Comparison of ENCODE assay signal across 1 cellular context in the genomic region with DNA sequence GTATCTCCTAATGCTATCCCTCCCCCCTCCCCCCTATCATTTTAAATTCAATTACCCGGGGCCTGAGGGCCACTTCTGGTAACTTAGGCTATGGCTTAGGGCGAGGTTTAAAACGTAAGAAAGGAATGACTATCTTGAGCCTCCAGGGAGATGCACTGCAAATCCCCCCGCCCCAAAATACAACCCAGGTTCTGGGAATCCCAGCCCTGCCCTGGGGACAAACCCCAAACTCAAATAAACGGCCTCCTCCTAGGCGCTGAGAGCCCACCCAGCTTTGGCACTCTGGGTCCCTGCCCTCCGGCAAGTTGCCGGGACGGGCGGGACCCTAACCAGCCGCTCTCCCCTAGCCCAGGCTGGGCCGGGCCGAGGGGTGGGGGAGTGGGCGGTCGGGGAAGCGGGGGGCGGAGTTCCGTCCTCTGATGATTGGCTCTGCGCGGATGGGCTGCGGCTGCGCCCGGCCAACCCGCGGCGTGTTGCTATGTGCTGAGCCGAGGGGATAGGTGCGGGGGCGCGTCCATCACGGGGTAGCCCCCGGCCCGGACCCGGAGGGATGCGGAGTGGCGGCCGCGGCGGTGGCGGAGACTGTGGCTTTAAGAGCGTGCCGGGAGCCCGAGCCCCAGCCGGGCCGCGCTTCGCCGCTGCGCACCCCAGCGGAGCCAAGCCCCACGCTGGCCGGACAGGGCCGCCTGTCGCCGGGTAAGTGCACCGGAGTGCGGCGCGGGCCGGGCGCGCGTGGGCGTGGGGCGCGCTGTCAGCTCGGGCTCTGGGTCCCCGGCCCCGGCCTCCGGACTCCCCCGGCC.
TF ChIP-seq lines count a peak whose summit lies in the region.

YPEL2 (plus strand) TSS at position 527 of the 800 bp plus-strand sequence. CDS start 21,755 bp downstream, outside the sequence.

TF ChIP-seq in HepG2, 621 proteins besides CTCF, POLR2A, EP300 and RAD21 (continued from another document and continues in another):
- peak; percentile 54 for TF ChIP-seq KDM5A (IDR thresholded peaks at IDR 0.05; ENCODE audit: borderline replicate concordance, low read length)
- no peak for TF ChIP-seq HHEX (CRISPR knock-in tag; IDR thresholded peaks at IDR 0.05)
- 0 out of 2 replicates have a peak, but pooled peaks have one; percentile 11 for TF ChIP-seq ZNF234 (CRISPR knock-in tag; conservative IDR thresholded peaks at IDR 0.05)
- 0 out of 2 replicates have a peak, but pooled peaks have one; percentile 78 for TF ChIP-seq PCBP1 (IDR thresholded peaks at IDR 0.05; ENCODE audit: borderline replicate concordance, low read depth, low read length)
- no peak for TF ChIP-seq DMTF1 (CRISPR knock-in tag; IDR thresholded peaks at IDR 0.05)
- 0 out of 2 replicates have a peak, but pooled peaks have one; percentile 28 for TF ChIP-seq ZNF510 (CRISPR knock-in tag; IDR thresholded peaks at IDR 0.05; ENCODE audit: low read depth)
- TF ChIP-seq GPN1 (CRISPR knock-in tag; IDR thresholded peaks at IDR 0.05; ENCODE audit: borderline replicate concordance), result no peak
- no peak for TF ChIP-seq ZNF652 (CRISPR knock-in tag; IDR thresholded peaks at IDR 0.05; ENCODE audit: borderline replicate concordance, low read depth)
- TF ChIP-seq ZNF552 (CRISPR knock-in tag; IDR thresholded peaks at IDR 0.05; ENCODE audit: borderline replicate concordance), result no peak
- TF ChIP-seq, protein P1, sequence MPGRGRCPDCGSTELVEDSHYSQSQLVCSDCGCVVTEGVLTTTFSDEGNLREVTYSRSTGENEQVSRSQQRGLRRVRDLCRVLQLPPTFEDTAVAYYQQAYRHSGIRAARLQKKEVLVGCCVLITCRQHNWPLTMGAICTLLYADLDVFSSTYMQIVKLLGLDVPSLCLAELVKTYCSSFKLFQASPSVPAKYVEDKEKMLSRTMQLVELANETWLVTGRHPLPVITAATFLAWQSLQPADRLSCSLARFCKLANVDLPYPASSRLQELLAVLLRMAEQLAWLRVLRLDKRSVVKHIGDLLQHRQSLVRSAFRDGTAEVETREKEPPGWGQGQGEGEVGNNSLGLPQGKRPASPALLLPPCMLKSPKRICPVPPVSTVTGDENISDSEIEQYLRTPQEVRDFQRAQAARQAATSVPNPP (CRISPR knock-in tag; IDR thresholded peaks at IDR 0.05), result no peak
- TF ChIP-seq RFX5 (IDR thresholded peaks at IDR 0.05; ENCODE audit: low read depth, low read length), result peak; percentile 96
- TF ChIP-seq, protein P2, sequence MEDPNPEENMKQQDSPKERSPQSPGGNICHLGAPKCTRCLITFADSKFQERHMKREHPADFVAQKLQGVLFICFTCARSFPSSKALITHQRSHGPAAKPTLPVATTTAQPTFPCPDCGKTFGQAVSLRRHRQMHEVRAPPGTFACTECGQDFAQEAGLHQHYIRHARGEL (CRISPR knock-in tag; IDR thresholded peaks at IDR 0.05), result no peak
- TF ChIP-seq MEF2D (CRISPR knock-in tag; IDR thresholded peaks at IDR 0.05), result no peak
- no peak for TF ChIP-seq ZMAT3 (CRISPR knock-in tag; conservative IDR thresholded peaks at IDR 0.05)
- peak; percentile 64; the same call in 1 of the 2 replicates for TF ChIP-seq SAP130 (CRISPR knock-in tag; IDR thresholded peaks at IDR 0.05; ENCODE audit: low read depth)
- no peak for TF ChIP-seq FOXC1 (CRISPR knock-in tag; IDR thresholded peaks at IDR 0.05; ENCODE audit: borderline replicate concordance)
- no peak for TF ChIP-seq SRSF4 (IDR thresholded peaks at IDR 0.05; ENCODE audit: low read depth, low read length, poor library complexity, severe bottlenecking)
- TF ChIP-seq SIN3B (IDR thresholded peaks at IDR 0.05; ENCODE audit: low read length), result no peak
- TF ChIP-seq RORA (CRISPR knock-in tag; IDR thresholded peaks at IDR 0.05), result no peak
- TF ChIP-seq PPARG (CRISPR knock-in tag; conservative IDR thresholded peaks at IDR 0.05), result 0 out of 2 replicates have a peak, but pooled peaks have one; percentile 6
- TF ChIP-seq ZNF432 (CRISPR knock-in tag; IDR thresholded peaks at IDR 0.05; ENCODE audit: borderline replicate concordance), result no peak
- no peak for TF ChIP-seq ZNF138 (CRISPR knock-in tag; IDR thresholded peaks at IDR 0.05; ENCODE audit: low read depth)
- no peak for TF ChIP-seq ZNF225 (CRISPR knock-in tag; IDR thresholded peaks at IDR 0.05)
- TF ChIP-seq, protein P3, sequence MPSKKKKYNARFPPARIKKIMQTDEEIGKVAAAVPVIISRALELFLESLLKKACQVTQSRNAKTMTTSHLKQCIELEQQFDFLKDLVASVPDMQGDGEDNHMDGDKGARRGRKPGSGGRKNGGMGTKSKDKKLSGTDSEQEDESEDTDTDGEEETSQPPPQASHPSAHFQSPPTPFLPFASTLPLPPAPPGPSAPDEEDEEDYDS (CRISPR knock-in tag; IDR thresholded peaks at IDR 0.05), result peak; percentile 71; the same call in 1 of the 2 replicates
- TF ChIP-seq ZNF335 (CRISPR knock-in tag; IDR thresholded peaks at IDR 0.05), result no peak
- TF ChIP-seq ARID5B (CRISPR knock-in tag; IDR thresholded peaks at IDR 0.05), result no peak
- no peak for TF ChIP-seq ZNF275 (CRISPR knock-in tag; IDR thresholded peaks at IDR 0.05; ENCODE audit: borderline replicate concordance)
- no peak for TF ChIP-seq CC2D1A (CRISPR knock-in tag; IDR thresholded peaks at IDR 0.05)
- TF ChIP-seq KLF15 (CRISPR knock-in tag; IDR thresholded peaks at IDR 0.05; ENCODE audit: borderline replicate concordance), result no peak; the same call in 1 of the 2 replicates
- TF ChIP-seq ZFP82 (CRISPR knock-in tag; IDR thresholded peaks at IDR 0.05; ENCODE audit: borderline replicate concordance), result no peak
- no peak for TF ChIP-seq CCAR2 (optimal IDR thresholded peaks at IDR 0.05; ENCODE audit: low read depth, low read length)
- no peak for TF ChIP-seq ZNF574 (CRISPR knock-in tag; IDR thresholded peaks at IDR 0.05)
- no peak for TF ChIP-seq ZNF263 (CRISPR knock-in tag; IDR thresholded peaks at IDR 0.05)
- TF ChIP-seq YEATS4 (CRISPR knock-in tag; IDR thresholded peaks at IDR 0.05; ENCODE audit: borderline replicate concordance), result peak; percentile 38; the same call in 1 of the 2 replicates
- no peak for TF ChIP-seq HNRNPUL1 (IDR thresholded peaks at IDR 0.05; ENCODE audit: low read depth, low read length)
- 0 out of 2 replicates have a peak, but pooled peaks have one; percentile 2 for TF ChIP-seq BHLHE40 (IDR thresholded peaks at IDR 0.05; ENCODE audit: low read length)
- TF ChIP-seq KLF12 (CRISPR knock-in tag; IDR thresholded peaks at IDR 0.05; ENCODE audit: borderline replicate concordance), result no peak
- TF ChIP-seq ZFYVE20 (CRISPR knock-in tag; IDR thresholded peaks at IDR 0.05; ENCODE audit: borderline replicate concordance, low read depth), result no peak
- TF ChIP-seq NKX3-1 (CRISPR knock-in tag; IDR thresholded peaks at IDR 0.05), result no peak
- TF ChIP-seq ZNF7 (CRISPR knock-in tag; IDR thresholded peaks at IDR 0.05), result no peak
- no peak for TF ChIP-seq ZNF460 (CRISPR knock-in tag; IDR thresholded peaks at IDR 0.05; ENCODE audit: borderline replicate concordance)
- TF ChIP-seq ZNF619 (CRISPR knock-in tag; IDR thresholded peaks at IDR 0.05), result no peak
- peak; percentile 96 for TF ChIP-seq SP4 (CRISPR knock-in tag; IDR thresholded peaks at IDR 0.05)
- no peak for TF ChIP-seq SRSF1 (optimal IDR thresholded peaks at IDR 0.05; ENCODE audit: low read depth, low read length)
- no peak for TF ChIP-seq STAT5B (CRISPR knock-in tag; IDR thresholded peaks at IDR 0.05)
- TF ChIP-seq PHF21A (CRISPR knock-in tag; IDR thresholded peaks at IDR 0.05), result no peak; the same call in 1 of the 2 replicates
- no peak for TF ChIP-seq MIER2 (CRISPR knock-in tag; IDR thresholded peaks at IDR 0.05)
- no peak for TF ChIP-seq ZNF274 (CRISPR knock-in tag; IDR thresholded peaks at IDR 0.05)
- TF ChIP-seq ZFAT (CRISPR knock-in tag; conservative IDR thresholded peaks at IDR 0.05), result no peak
- peak; percentile 97 for TF ChIP-seq NFYC (CRISPR knock-in tag; IDR thresholded peaks at IDR 0.05)
- no peak; the same call in 1 of the 2 replicates for TF ChIP-seq ZNF770 (CRISPR knock-in tag; IDR thresholded peaks at IDR 0.05)
